In genomic region chr1:5746611-5747427, GRCh38 we compare ENCODE assay signal across 19 cellular contexts.
DNase-seq lines count a peak whose midpoint lies in the region; ATAC-seq, FAIRE-seq and TF ChIP-seq lines count a peak whose summit lies in the region.
"Had no signal": no experiment of that assay in that cellular context is flagged by ENCODE, and none has a peak within 500 bp of the region (broad histone marks: within the 10 kb centered on the region; RNA-seq: fewer than 3 reads in every experiment).

No MANE protein-coding gene starts in this region.

- intact Hi-C loops in right cardiac atrium (cut with DNase I) = loop anchor here (5.0 to 10.0 kb wide), 6 partner anchors 110 to 1840 kb away; no protein-coding TSS in a partner anchor
- intact Hi-C loops in left ventricle myocardium superior (cut with micrococcal nuclease) = loop anchor here (5.0 kb wide), 1 partner anchor 235 kb away; no protein-coding TSS in a partner anchor
- intact Hi-C loops in stomach (cut with DNase I; ENCODE audit: low total_unique reads) = loop anchor here (10.0 kb wide), 1 partner anchor 242 kb away; no protein-coding TSS in a partner anchor

- H3K4me1 Mint-ChIP-seq in chondrocyte (ENCODE audit: low read depth) = no peaks in the 10 kb centered on the region

- no peak for TF ChIP-seq EP300 in stomach (IDR thresholded peaks at IDR 0.05)

- no peak for TF ChIP-seq POLR2A in stomach (IDR thresholded peaks at IDR 0.05)

- H3K9me3 Mint-ChIP-seq in chondrocyte (ENCODE audit: low read depth) = no peaks in the 10 kb centered on the region
- H3K9me3 Mint-ChIP-seq: activated T-helper 2 cell treated with anti-CD3 and anti-CD28 coated beads, Interferon-gamma antibody, Interleukin-2, Interleukin-4, amounts not matched to agents 10 μg/mL and 5 μg/mL and 100 μg/mL, durations not matched to agents 14 hours and 24 hours and 36 hours; naive thymus-derived CD8-positive, alpha-beta T cell had no signal

- FAIRE-seq in small intestine (lab: Jason Lieb, UNC) = no peak
- FAIRE-seq: endothelial cell of umbilical vein, G401.6, GM19239 had no signal

- H3K36me3 ChIP-seq in stomach = no peaks in the 10 kb centered on the region
- H3K36me3 ChIP-seq in small intestine (ENCODE audit: control insufficient read depth in 2 of 2, insufficient read depth in 2 of 2, low read length in 2 of 2) = no peaks in the 10 kb centered on the region

- H3K36me3 Mint-ChIP-seq in chondrocyte (ENCODE audit: low read depth) = no peaks in the 10 kb centered on the region
- H3K36me3 Mint-ChIP-seq: memory B cell; naive thymus-derived CD8-positive, alpha-beta T cell had no signal

- ATAC-seq in right cardiac atrium = no peak
- no peak for ATAC-seq in left ventricle myocardium superior
- ATAC-seq in GM18868 (IDR thresholded peaks at IDR 0.05; ENCODE audit: unreplicated experiment) = no peak
- no peak for ATAC-seq in GM21367 (IDR thresholded peaks at IDR 0.05; ENCODE audit: unreplicated experiment)
- ATAC-seq: naive thymus-derived CD8-positive, alpha-beta T cell had no signal

- H3K9me3 ChIP-seq in right cardiac atrium (ENCODE audit: control insufficient read depth, low read length) = no peaks in the 10 kb centered on the region
- no peaks in the 10 kb centered on the region for H3K9me3 ChIP-seq in stomach
- no peaks in the 10 kb centered on the region for H3K9me3 ChIP-seq in small intestine (ENCODE audit: control insufficient read depth, low read depth)

- no peak overlapping the region for H3K27ac Mint-ChIP-seq in chondrocyte (ENCODE audit: unreplicated experiment)
- H3K27ac Mint-ChIP-seq: activated T-helper 2 cell treated with anti-CD3 and anti-CD28 coated beads, Interferon-gamma antibody, Interleukin-2, Interleukin-4, amounts not matched to agents 10 μg/mL and 5 μg/mL and 100 μg/mL, durations not matched to agents 14 hours and 24 hours and 36 hours; memory B cell; naive thymus-derived CD8-positive, alpha-beta T cell had no signal

- TF ChIP-seq CTCF in chondrocyte (IDR thresholded peaks at IDR 0.05) (no peak), stomach (IDR thresholded peaks at IDR 0.05) (no peak)

- 68% methylated on average over 15 of the region's 15 CpGs for WGBS in right cardiac atrium
- WGBS in stomach, 5 donors = 50 to 60% (median 53%) methylated on average over 11 to 15 of the region's 15 CpGs
- 20 to 58% (median 28%) methylated on average over 15 of the region's 15 CpGs for WGBS in small intestine, 3 donors

- H3K4me3 Mint-ChIP-seq in chondrocyte (ENCODE audit: unreplicated experiment) = no peak overlapping the region
- H3K4me3 Mint-ChIP-seq: memory B cell; naive thymus-derived CD8-positive, alpha-beta T cell had no signal

- H3K4me3 ChIP-seq in right cardiac atrium (ENCODE audit: low read length) = no peak overlapping the region
- no peak overlapping the region for H3K4me3 ChIP-seq in stomach
- H3K4me3 ChIP-seq in small intestine (ENCODE audit: low read depth in 1 of 2, low read length in 2 of 2) = no peak overlapping the region
- H3K4me3 ChIP-seq: smooth muscle cell had no signal

- H3K27ac ChIP-seq in right cardiac atrium (ENCODE audit: low read length) (no peak overlapping the region), stomach (no peak overlapping the region), small intestine (ENCODE audit: low read depth in 1 of 2, low read length in 1 of 2) (no peak overlapping the region)

- DNase-seq in right cardiac atrium = peak in 2 of 3 donors; percentile 20 to 25
- no peak for DNase-seq in left ventricle myocardium superior
- peak; percentile 78 for DNase-seq in NCI-H1105 (lab: John Stamatoyannopoulos, UW)
- DNase-seq in chondrocyte (ENCODE audit: low spot score) = peak; percentile 88
- peak; percentile 15 for DNase-seq in stomach
- no peak for DNase-seq in small intestine
- DNase-seq: activated CD4-positive, alpha-beta T cell treated with anti-CD3 and anti-CD28 coated beads for 4 hours; AML-193; islet precursor cell; stimulated activated CD4-positive, alpha-beta T cell treated with anti-CD3 and anti-CD28 coated beads, Interleukin-4, amount 100 ng/mL, for 4 hours had no signal

- H3K27me3 ChIP-seq in right cardiac atrium (ENCODE audit: control insufficient read depth, insufficient read depth) = no peaks in the 10 kb centered on the region
- H3K27me3 ChIP-seq in stomach = peaks cover 0 to 82% (median 17%) of the 10 kb centered on the region in 3 donors
- no peaks in the 10 kb centered on the region for H3K27me3 ChIP-seq in small intestine (ENCODE audit: control insufficient read depth in 2 of 2, insufficient read depth in 2 of 2, low read length in 2 of 2)

- H3K27me3 Mint-ChIP-seq in chondrocyte (ENCODE audit: low read depth) = peaks cover 38% of the 10 kb centered on the region

- H3K4me1 ChIP-seq in right cardiac atrium (ENCODE audit: control insufficient read depth, insufficient read depth, low read length) (no peaks in the 10 kb centered on the region), stomach (peaks cover 0 to 13% (median 0%) of the 10 kb centered on the region in 4 donors), small intestine (ENCODE audit: control insufficient read depth in 2 of 2, insufficient read depth in 1 of 2, low read depth in 1 of 2, low read length in 1 of 2) (no peaks in the 10 kb centered on the region)

Comparison
In these comparisons a context has a peak if more than half of its experiments do, and no peak if none do; other contexts are left out.
1. DNase-seq: peak in right cardiac atrium (2 of 3), NCI-H1105 (single experiment), chondrocyte (single experiment) and stomach (single experiment); none in left ventricle myocardium superior (single experiment) and small intestine (single experiment).